19 cellular contexts compared by ENCODE assay signal in the genomic region with DNA sequence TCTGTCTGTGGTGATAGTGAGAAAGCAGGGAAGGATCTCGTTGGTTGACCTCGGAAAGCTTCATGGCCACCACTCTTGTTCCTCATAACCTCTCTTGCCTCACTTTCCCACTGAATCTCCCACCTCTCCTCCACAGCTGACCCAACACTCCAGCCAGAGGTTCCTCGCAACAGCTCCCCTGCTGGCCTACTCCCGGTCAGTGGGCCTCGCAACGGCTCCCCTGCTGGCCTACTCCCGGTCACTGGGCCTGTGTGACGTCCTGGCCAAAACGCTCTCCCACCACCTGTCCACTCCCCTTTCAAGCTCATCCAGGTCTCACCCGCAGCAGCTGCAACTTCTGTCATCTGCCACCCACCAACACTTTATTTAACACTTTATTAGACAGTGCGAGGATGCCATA.
DNase-seq lines count a peak whose midpoint lies in the region; ATAC-seq and TF ChIP-seq lines count a peak whose summit lies in the region.
"Had no signal": no experiment of that assay in that cellular context is flagged by ENCODE, and none has a peak within 500 bp of the region (broad histone marks: within the 10 kb centered on the region; RNA-seq: fewer than 3 reads in every experiment).

No MANE protein-coding gene starts in this region.

- no peaks in the 10 kb centered on the region for H3K4me1 Mint-ChIP-seq in Caco-2 (ENCODE audit: low read depth, unreplicated experiment)

- peak in 1 of 2 experiments; percentile 52 for TF ChIP-seq CTCF in Caco-2 (IDR thresholded peaks at IDR 0.05; ENCODE audit: insufficient read depth in 1 of 2, low read depth in 1 of 2, low read length in 1 of 2, severe bottlenecking in 1 of 2, unreplicated experiment in 1 of 2)
- peak; percentile 26 for TF ChIP-seq CTCF in IMR-90 (conservative IDR thresholded peaks at IDR 0.05; ENCODE audit: low read depth, low read length)
- peak; percentile 40 for TF ChIP-seq CTCF in choroid plexus epithelial cell (conservative IDR thresholded peaks at IDR 0.05; ENCODE audit: low read depth, low read length)
- peak in 1 of 2 donors; percentile 23 for TF ChIP-seq CTCF in mammary epithelial cell (conservative IDR thresholded peaks at IDR 0.05 in 1 of 2, IDR thresholded peaks at IDR 0.05 in 1 of 2; ENCODE audit: extremely low read depth in 1 of 2, insufficient read depth in 1 of 2, low read depth in 1 of 2, low read length in 2 of 2)

- H2BK20ac ChIP-seq in IMR-90 (ENCODE audit: low read depth, low read length): no peak overlapping the region

- H3K9me3 ChIP-seq in Caco-2 (no peaks in the 10 kb centered on the region), IMR-90 (ENCODE audit: control insufficient read depth, insufficient read depth, low read length) (no peaks in the 10 kb centered on the region), mammary epithelial cell (replicated peaks; ENCODE audit: insufficient read depth, low read length) (no peaks in the 10 kb centered on the region)
- H3K9me3 ChIP-seq: lower lobe of right lung had no signal

- POLR2A ChIA-PET in Caco-2 (lab: Charles Lee): no interaction called here
- POLR2A ChIA-PET in IMR-90 (lab: Charles Lee; ENCODE audit: unreplicated experiment): interaction anchor here (0.6 kb wide), 1 partner anchor 215 kb away, joined by 3 read pairs; no protein-coding TSS in a partner anchor

- no peak overlapping the region for H3K56ac ChIP-seq in IMR-90 (ENCODE audit: extremely low read depth, insufficient read depth, low read length)

- H3K27ac ChIP-seq in IMR-90 (ENCODE audit: insufficient read depth, low read length) (no peak overlapping the region), mammary epithelial cell (ENCODE audit: insufficient read depth, low read depth, low read length) (no peak overlapping the region)
- H3K27ac ChIP-seq: dorsolateral prefrontal cortex, lower lobe of right lung had no signal

- no TSS peak for BruUV-seq in Caco-2 (replicated peaks; lab: Mats Ljungman, UMichigan)
- no TSS peak for BruUV-seq in IMR-90 (replicated peaks; lab: Mats Ljungman, UMichigan)
- BruUV-seq in mammary epithelial cell (replicated peaks; lab: Mats Ljungman, UMichigan): no TSS peak

- H3K79me1 ChIP-seq in IMR-90 (ENCODE audit: low read depth in 1 of 2, low read length in 2 of 2): peaks cover 4 to 22% of the 10 kb centered on the region in 2 experiments; a peak in 3 of 4 replicates

- H3K36me3 ChIP-seq in Caco-2 (ENCODE audit: control insufficient read depth, insufficient read depth, low read length) (no peaks in the 10 kb centered on the region), IMR-90 (ENCODE audit: control insufficient read depth, insufficient read depth, low read length) (peaks cover 15% of the 10 kb centered on the region), mammary epithelial cell (ENCODE audit: insufficient read depth, low read length) (peaks cover 5% of the 10 kb centered on the region)

- no peaks in the 10 kb centered on the region for H3K9me3 Mint-ChIP-seq in Caco-2 (ENCODE audit: unreplicated experiment)
- H3K9me3 Mint-ChIP-seq: IgD-negative memory B cell; natural killer cell treated with Interleukin-12 subunit alpha and Interleukin-12 subunit beta and Interleukin-15 and Interleukin-18, amount 100 ng/mL, for 72 hours had no signal

- H2AK9ac ChIP-seq in IMR-90 (replicated peaks; ENCODE audit: low read depth, low read length, poor library complexity): no peak overlapping the region

- CTCF ChIA-PET in Caco-2 (lab: Charles Lee): interaction anchor here (0.6 to 1.3 kb wide), 3 partner anchors 36 to 415 kb away, joined by 3 to 5 read pairs (median 3); no protein-coding TSS in a partner anchor
- CTCF ChIA-PET in IMR-90 (lab: Yijun Ruan, JAX): interaction anchor here (0.7 kb wide), 1 partner anchor 24 kb away, joined by 3 read pairs; no protein-coding TSS in a partner anchor
- CTCF ChIA-PET in mammary epithelial cell (lab: Charles Lee; ENCODE audit: low non-redundant PET): no interaction called here

- H3K9ac ChIP-seq in IMR-90 (ENCODE audit: low read depth, low read length) (no peak overlapping the region), mammary epithelial cell (ENCODE audit: insufficient read depth, low read length) (no peak overlapping the region)

- H2BK120ac ChIP-seq in IMR-90 (ENCODE audit: low read depth, low read length): no peak overlapping the region

- H4K5ac ChIP-seq in IMR-90 (ENCODE audit: low read depth, low read length): no peak overlapping the region

- no peak overlapping the region for H3K14ac ChIP-seq in IMR-90 (replicated peaks; ENCODE audit: low read depth, low read length)

- no peak overlapping the region for H3K27ac Mint-ChIP-seq in Caco-2 (ENCODE audit: unreplicated experiment)
- H3K27ac Mint-ChIP-seq: natural killer cell treated with Interleukin-12 subunit alpha and Interleukin-12 subunit beta and Interleukin-15 and Interleukin-18, amount 100 ng/mL, for 72 hours had no signal

- H2BK5ac ChIP-seq in IMR-90 (ENCODE audit: low read depth, low read length, poor library complexity, severe bottlenecking): no peak overlapping the region

- H3K4me3 Mint-ChIP-seq in Caco-2 (ENCODE audit: unreplicated experiment): no peak overlapping the region
- H3K4me3 Mint-ChIP-seq: IgD-negative memory B cell; natural killer cell treated with Interleukin-12 subunit alpha and Interleukin-12 subunit beta and Interleukin-15 and Interleukin-18, amount 100 ng/mL, for 72 hours had no signal

- no peaks in the 10 kb centered on the region for H3K79me2 ChIP-seq in mammary epithelial cell (ENCODE audit: insufficient read depth, low read length)

- no peaks in the 10 kb centered on the region for H3K27me3 Mint-ChIP-seq in Caco-2 (ENCODE audit: insufficient read depth, unreplicated experiment)
- H3K27me3 Mint-ChIP-seq: IgD-negative memory B cell; natural killer cell treated with Interleukin-12 subunit alpha and Interleukin-12 subunit beta and Interleukin-15 and Interleukin-18, amount 100 ng/mL, for 72 hours had no signal

- H3K36me3 Mint-ChIP-seq in Caco-2 (ENCODE audit: insufficient read depth, unreplicated experiment): peaks cover 12% of the 10 kb centered on the region

- H3K4me2 ChIP-seq in IMR-90 (ENCODE audit: low read depth, low read length) (no peak overlapping the region), mammary epithelial cell (ENCODE audit: insufficient read depth, low read depth, low read length) (no peak overlapping the region)

- ATAC-seq in IMR-90 (ENCODE audit: low read depth) (no peak), HG02885 (IDR thresholded peaks at IDR 0.05; ENCODE audit: poor library complexity, unreplicated experiment) (no peak), HG03439 (IDR thresholded peaks at IDR 0.05; ENCODE audit: unreplicated experiment) (no peak)
- ATAC-seq: activated CD4-positive, CD25-positive, alpha-beta regulatory T cell treated with anti-CD3 and anti-CD28 coated beads, Interleukin-2, amount 50 U/mL, for 24 hours; lower lobe of right lung; natural killer cell treated with Interleukin-12 subunit alpha and Interleukin-12 subunit beta and Interleukin-15 and Interleukin-18, amount 100 ng/mL, for 72 hours; right cardiac atrium had no signal

- H3K23ac ChIP-seq in IMR-90 (ENCODE audit: low read depth, low read length): no peak overlapping the region

- no peak overlapping the region for H2AFZ ChIP-seq in IMR-90 (replicated peaks; ENCODE audit: low read length, poor library complexity)
- H2AFZ ChIP-seq in mammary epithelial cell (ENCODE audit: low read depth, low read length): no peak overlapping the region

- WGBS in IMR-90 (ENCODE audit: extremely low coverage in 2 of 2, insufficient read length in 1 of 2), 2 experiments: 90% methylated on average over 8 of the region's 11 CpGs; no CpG with 5 or more reads in 1 of the 2 experiments
- whole genome bisulfite sequencing in mammary epithelial cell (ENCODE audit: low coverage, missing lambda C conversion rate): 89% methylated on average over 9 of the region's 11 CpGs

- no peaks in the 10 kb centered on the region for H3K4me1 ChIP-seq in Caco-2
- peaks cover 5% of the 10 kb centered on the region for H3K4me1 ChIP-seq in IMR-90 (ENCODE audit: control insufficient read depth, insufficient read depth, low read length)
- H3K4me1 ChIP-seq in mammary epithelial cell (ENCODE audit: insufficient read depth, low read length): peaks cover 29% of the 10 kb centered on the region

- H3K9me1 ChIP-seq in IMR-90 (ENCODE audit: insufficient read depth, low read length): peaks cover 14% of the 10 kb centered on the region

- H3K27me3 ChIP-seq in Caco-2 (replicated peaks; ENCODE audit: control insufficient read depth, insufficient read depth, low read length) (no peaks in the 10 kb centered on the region), IMR-90 (ENCODE audit: control insufficient read depth, insufficient read depth, low read length) (no peaks in the 10 kb centered on the region), mammary epithelial cell (ENCODE audit: insufficient read depth, low read length) (no peaks in the 10 kb centered on the region)
- H3K27me3 ChIP-seq: dorsolateral prefrontal cortex had no signal

- DNase-seq in Caco-2 (peak; percentile 40 to 47), IMR-90 (no peak), choroid plexus epithelial cell (ENCODE audit: low read depth) (peak; percentile 6), myocyte (ENCODE audit: low read depth) (peak; percentile 40), G401 (ENCODE audit: low spot score) (no peak), mammary epithelial cell (no peak)
- DNase-seq: activated gamma-delta T cell treated with Interleukin-2 at 50 U/mL for 16 hours; DMS 273 treated with DMSO at 0.1 percent for 48 hours; dorsolateral prefrontal cortex; lower lobe of right lung; NCI-H1092; NCI-H774; right cardiac atrium; stimulated activated CD4-positive, alpha-beta T cell treated with anti-CD3 and anti-CD28 coated beads, Interleukin-2, amount 100 ng/mL, for 24 hours had no signal

- no peak overlapping the region for H2AK5ac ChIP-seq in IMR-90 (ENCODE audit: low read depth, low read length)

- H4K20me1 ChIP-seq in IMR-90 (ENCODE audit: insufficient read depth, low read length) (peaks cover 5% of the 10 kb centered on the region; the same call in 1 of the 2 replicates), mammary epithelial cell (ENCODE audit: insufficient read depth, low read length) (no peaks in the 10 kb centered on the region)

- no peak overlapping the region for H2BK15ac ChIP-seq in IMR-90 (ENCODE audit: low read depth, low read length)

- no peak overlapping the region for H4K91ac ChIP-seq in IMR-90 (ENCODE audit: insufficient read depth, low read depth, low read length)

- dilution Hi-C loops in IMR-90 (cut with HindIII; ENCODE audit: low sequenced_read_pairs, unreplicated experiment) (no loop called here), mammary epithelial cell (cut with HindIII; ENCODE audit: low sequenced_read_pairs) (loop anchor here (5.0 to 10.0 kb wide), 3 partner anchors 37 to 129 kb away; no protein-coding TSS in a partner anchor)

- TF ChIP-seq POLR2A in IMR-90 (IDR thresholded peaks at IDR 0.05; ENCODE audit: low read depth, low read length): no peak

- H4K8ac ChIP-seq in IMR-90 (ENCODE audit: low read depth in 2 of 2, low read length in 2 of 2): no peak overlapping the region

- no peak overlapping the region for H3K18ac ChIP-seq in IMR-90 (ENCODE audit: low read depth, low read length)

- H3K4me3 ChIP-seq in Caco-2 (ENCODE audit: low read depth, low read length) (no peak overlapping the region), IMR-90 (ENCODE audit: insufficient read depth, low read depth, low read length) (no peak overlapping the region), choroid plexus epithelial cell (ENCODE audit: low read depth, low read length) (no peak overlapping the region), mammary epithelial cell (replicated peaks in 1 of 3; ENCODE audit: insufficient read depth in 1 of 3, low read depth in 2 of 3, low read length in 3 of 3) (no peak overlapping the region)
- H3K4me3 ChIP-seq: dorsolateral prefrontal cortex, lower lobe of right lung had no signal

- intact Hi-C loops in Caco-2 (cut with micrococcal nuclease; ENCODE audit: unreplicated experiment) (no loop called here), IMR-90 (cut with micrococcal nuclease) (no loop called here), mammary epithelial cell (cut with micrococcal nuclease) (no loop called here)

- TF ChIP-seq RAD21 in IMR-90 (IDR thresholded peaks at IDR 0.05; ENCODE audit: low read length): no peak

- H3K4ac ChIP-seq in IMR-90 (ENCODE audit: low read depth, low read length): no peak overlapping the region

- in situ Hi-C loops in IMR-90 (cut with MboI; ENCODE audit: low sequenced_read_pairs): no loop called here
- in situ Hi-C loops in G401 (cut with HindIII; ENCODE audit: low sequenced_read_pairs): no loop called here
- in situ Hi-C loops in mammary epithelial cell (cut with MboI; ENCODE audit: low sequenced_read_pairs in 2 of 2): no loop called here

Comparison
In these comparisons a context has a peak if more than half of its experiments do, and no peak if none do; other contexts are left out.
1. DNase-seq: peak in Caco-2 (2 of 2), choroid plexus epithelial cell (single experiment) and myocyte (single experiment); none in IMR-90 (single experiment), G401 (single experiment) and mammary epithelial cell (single experiment).